24 cellular contexts compared by ENCODE assay signal in genomic region chr4:170274616-170275015, GRCh38.
DNase-seq lines count a peak whose midpoint lies in the region; ATAC-seq, FAIRE-seq and TF ChIP-seq lines count a peak whose summit lies in the region.
"Had no signal": no experiment of that assay in that cellular context is flagged by ENCODE, and none has a peak within 500 bp of the region (broad histone marks: within the 10 kb centered on the region; RNA-seq: fewer than 3 reads in every experiment).

No MANE protein-coding gene starts in this region.

- H3K9ac ChIP-seq in astrocyte (ENCODE audit: low read length): no peak overlapping the region
- H3K9ac ChIP-seq: BLaER1 had no signal

- H3K9me3 ChIP-seq in astrocyte (ENCODE audit: insufficient read depth, low read depth, low read length) (no peaks in the 10 kb centered on the region), right cardiac atrium (ENCODE audit: control insufficient read depth, low read length) (no peaks in the 10 kb centered on the region), breast epithelium (no peaks in the 10 kb centered on the region)
- H3K9me3 ChIP-seq: BE2C, BLaER1 had no signal

- TF ChIP-seq POLR2A in breast epithelium (IDR thresholded peaks at IDR 0.05): no peak

- H3K4me3 ChIP-seq in astrocyte (ENCODE audit: insufficient read depth, low read depth, low read length): no peak overlapping the region
- H3K4me3 ChIP-seq in right cardiac atrium (ENCODE audit: low read length): no peak overlapping the region
- H3K4me3 ChIP-seq in breast epithelium: no peak overlapping the region
- H3K4me3 ChIP-seq: BLaER1 had no signal

- H3K9me3 Mint-ChIP-seq in astrocyte (ENCODE audit: unreplicated experiment): peaks cover 4% of the 10 kb centered on the region

- H3K27me3 ChIP-seq in astrocyte (ENCODE audit: insufficient read depth, low read length) (peaks cover 2% of the 10 kb centered on the region), right cardiac atrium (ENCODE audit: control insufficient read depth, insufficient read depth) (no peaks in the 10 kb centered on the region), breast epithelium (no peaks in the 10 kb centered on the region)
- H3K27me3 ChIP-seq: BE2C, BLaER1 had no signal

- no peaks in the 10 kb centered on the region for H3K36me3 Mint-ChIP-seq in astrocyte (ENCODE audit: low read depth, unreplicated experiment)
- H3K36me3 Mint-ChIP-seq: CD14-positive monocyte; CD4-positive, alpha-beta memory T cell; CD4-positive, CD25-positive, alpha-beta regulatory T cell; CD8-positive, alpha-beta memory T cell had no signal

- H3K27me3 Mint-ChIP-seq in astrocyte (ENCODE audit: low read depth, unreplicated experiment): no peaks in the 10 kb centered on the region
- H3K27me3 Mint-ChIP-seq: CD4-positive, alpha-beta memory T cell; CD4-positive, CD25-positive, alpha-beta regulatory T cell had no signal

- DNase-seq in astrocyte (ENCODE audit: low read depth): no peak
- peak; percentile 47 for DNase-seq in glomerular visceral epithelial cell (ENCODE audit: extremely low spot score)
- peak; percentile 14 for DNase-seq in kidney glomerular epithelial cell (lab: John Stamatoyannopoulos, UW)
- DNase-seq in renal cortical epithelial cell (ENCODE audit: low read depth): peak; percentile 74
- DNase-seq in occipital lobe (lab: John Stamatoyannopoulos, UW): no peak
- no peak for DNase-seq in right cardiac atrium
- DNase-seq in HuH-7.5 (ENCODE audit: low spot score): no peak
- DNase-seq in breast epithelium (ENCODE audit: low spot score in 2 of 2): no peak
- DNase-seq: 8988T; ACHN; BE2C; C1 segment of cervical spinal cord; CD4-positive, alpha-beta memory T cell; CD4-positive, CD25-positive, alpha-beta regulatory T cell; CD8-positive, alpha-beta memory T cell; COR-L47; DMS 273 treated with DMSO at 0.1 percent for 48 hours; DMS79 treated with DMSO at 0.1 percent for 48 hours; GF-D8 had no signal

- H4K20me1 ChIP-seq in astrocyte (ENCODE audit: insufficient read depth, low read length): no peaks in the 10 kb centered on the region
- H4K20me1 ChIP-seq: BLaER1 had no signal

- TF ChIP-seq CTCF in astrocyte (IDR thresholded peaks at IDR 0.05; ENCODE audit: insufficient read depth, low read depth, low read length) (no peak), breast epithelium (IDR thresholded peaks at IDR 0.05) (no peak)

- H3K79me2 ChIP-seq in astrocyte (ENCODE audit: insufficient read depth, low read length): no peaks in the 10 kb centered on the region

- H3K4me1 ChIP-seq in astrocyte (ENCODE audit: insufficient read depth, low read length) (no peaks in the 10 kb centered on the region), right cardiac atrium (ENCODE audit: control insufficient read depth, insufficient read depth, low read length) (no peaks in the 10 kb centered on the region), breast epithelium (no peaks in the 10 kb centered on the region)
- H3K4me1 ChIP-seq: BE2C, BLaER1 had no signal

- ATAC-seq in right cardiac atrium: no peak

- no peak for FAIRE-seq in astrocyte (lab: Jason Lieb, UNC)
- FAIRE-seq: A204.1, G401.6, GM12891 had no signal

- peak overlapping the region; percentile 92 for H3K27ac Mint-ChIP-seq in astrocyte (ENCODE audit: unreplicated experiment)
- H3K27ac Mint-ChIP-seq: CD14-positive monocyte; CD4-positive, alpha-beta memory T cell; CD4-positive, CD25-positive, alpha-beta regulatory T cell; CD8-positive, alpha-beta memory T cell had no signal

- no peak overlapping the region for H2AFZ ChIP-seq in astrocyte (ENCODE audit: low read depth, low read length)

- H3K27ac ChIP-seq in astrocyte (ENCODE audit: low read depth, low read length): no peak overlapping the region
- H3K27ac ChIP-seq in right cardiac atrium (ENCODE audit: low read length): no peak overlapping the region
- no peak overlapping the region for H3K27ac ChIP-seq in breast epithelium
- H3K27ac ChIP-seq: BLaER1 had no signal

- H3K36me3 ChIP-seq in astrocyte (ENCODE audit: insufficient read depth, low read length): no peaks in the 10 kb centered on the region
- H3K36me3 ChIP-seq in breast epithelium: no peaks in the 10 kb centered on the region
- H3K36me3 ChIP-seq: BE2C, BLaER1 had no signal

- 82% methylated on average over 4 of the region's 4 CpGs for WGBS in right cardiac atrium

- H3K4me2 ChIP-seq in astrocyte (ENCODE audit: low read length): no peak overlapping the region
- H3K4me2 ChIP-seq: BLaER1 had no signal

- intact Hi-C loops in right cardiac atrium (cut with DNase I) (no loop called here), breast epithelium (cut with DNase I; ENCODE audit: low total_unique reads) (no loop called here)

- H3K4me3 Mint-ChIP-seq in astrocyte (ENCODE audit: unreplicated experiment): no peak overlapping the region
- H3K4me3 Mint-ChIP-seq: CD14-positive monocyte; CD4-positive, alpha-beta memory T cell; CD4-positive, CD25-positive, alpha-beta regulatory T cell; CD8-positive, alpha-beta memory T cell had no signal

- H3K4me1 Mint-ChIP-seq in astrocyte (ENCODE audit: low read depth, unreplicated experiment): peaks cover 9% of the 10 kb centered on the region
- H3K4me1 Mint-ChIP-seq: CD14-positive monocyte; CD4-positive, alpha-beta memory T cell; CD4-positive, CD25-positive, alpha-beta regulatory T cell; CD8-positive, alpha-beta memory T cell had no signal

Comparison
In these comparisons a context has a peak if more than half of its experiments do, and no peak if none do; other contexts are left out.
1. DNase-seq: peak in glomerular visceral epithelial cell (single experiment), kidney glomerular epithelial cell (single experiment) and renal cortical epithelial cell (single experiment); none in astrocyte (single experiment), occipital lobe (single experiment), right cardiac atrium (0 of 3), HuH-7.5 (single experiment) and breast epithelium (0 of 2).